In the genomic region with DNA sequence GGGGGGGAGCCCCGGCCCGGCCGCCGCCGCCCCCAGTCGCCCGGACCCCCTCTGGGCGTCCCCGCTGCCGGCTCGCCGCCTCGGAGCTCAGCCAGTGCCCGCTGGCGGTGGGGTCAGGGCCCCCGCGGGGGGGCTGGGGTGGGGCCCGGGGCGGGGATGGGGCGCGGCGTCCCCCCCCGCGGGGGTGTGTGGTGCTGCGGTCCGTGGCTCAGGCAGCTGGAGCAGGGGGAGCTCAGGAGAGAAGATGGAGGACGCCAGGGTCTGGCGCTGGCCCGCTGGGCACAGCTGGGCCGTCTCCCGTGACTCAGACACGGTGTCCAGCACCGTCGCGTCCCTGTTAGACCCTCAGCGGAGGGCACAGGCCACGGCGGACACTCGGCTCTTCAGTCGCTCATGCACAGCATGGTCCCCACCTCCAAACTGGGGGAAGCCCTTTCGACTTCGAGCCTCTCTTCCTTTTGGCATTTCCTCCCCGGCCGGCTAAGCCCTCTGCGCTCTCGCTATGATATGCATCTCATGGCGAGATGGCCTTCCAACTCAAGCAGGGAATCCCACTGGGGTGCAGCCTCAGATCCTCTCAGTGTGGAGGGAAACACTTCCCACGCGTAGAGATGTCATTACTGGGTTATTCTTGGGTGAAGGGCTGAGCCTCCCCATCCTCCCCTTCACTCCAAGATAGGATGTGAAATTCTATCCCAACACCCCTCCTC, we compare ENCODE assay signal across 8 cellular contexts. TPM values are rescaled to one million over a fixed set of nuclear protein-coding genes. Genes with fewer than 3 reads are reported as not detected.
DNase-seq lines count a peak whose midpoint lies in the region; ATAC-seq and TF ChIP-seq lines count a peak whose summit lies in the region.

No MANE protein-coding gene starts in this region.

- intact Hi-C loops in body of pancreas (cut with DNase I): no loop called here
- intact Hi-C loops in sciatic nerve (cut with DNase I): no loop called here

- H3K27ac ChIP-seq in KMS-11: peak overlapping the region; percentile 33; the same call in 1 of the 2 replicates
- H3K27ac ChIP-seq in body of pancreas: peak overlapping the region; percentile 94 to 99 (median 96)
- H3K27ac ChIP-seq in iPS DF 6.9 (ENCODE audit: low read length): no peak overlapping the region

- H3K9me3 ChIP-seq in body of pancreas: no peaks in the 10 kb centered on the region
- no peaks in the 10 kb centered on the region for H3K9me3 ChIP-seq in iPS DF 6.9 (ENCODE audit: control insufficient read depth, insufficient read depth, low read length)

- no peak for TF ChIP-seq CTCF in GM10266 (IDR thresholded peaks at IDR 0.05; ENCODE audit: control insufficient read depth, insufficient read depth, low read depth, missing control alignments)
- peak; percentile 24; the same call in 1 of the 2 replicates for TF ChIP-seq CTCF in KMS-11 (conservative IDR thresholded peaks at IDR 0.05; ENCODE audit: low read depth, low read length)
- TF ChIP-seq CTCF in body of pancreas (IDR thresholded peaks at IDR 0.05): no peak

- H3K4me3 ChIP-seq in KMS-11 (IDR thresholded peaks at IDR 0.05; ENCODE audit: insufficient read depth, low read depth, low read length) (no peak overlapping the region), body of pancreas (peak overlapping the region; percentile 49 to 60), iPS DF 6.9 (ENCODE audit: low read length) (peak overlapping the region; percentile 97; the same call in 1 of the 2 replicates)

- H3K36me3 ChIP-seq in KMS-11 (ENCODE audit: insufficient read depth) (no peaks in the 10 kb centered on the region), body of pancreas (replicated peaks in 1 of 2; ENCODE audit: insufficient read depth in 1 of 2, low read depth in 2 of 2) (no peaks in the 10 kb centered on the region), iPS DF 6.9 (ENCODE audit: control insufficient read depth, insufficient read depth, low read length) (no peaks in the 10 kb centered on the region)

- TF ChIP-seq POLR2A in body of pancreas (IDR thresholded peaks at IDR 0.05): peak; percentile 40 to 84 (median 75)

- 0% methylated on average over 20 to 23 of the region's 49 CpGs for WGBS in body of pancreas, 2 donors
- no CpG with 5 or more reads among the region's 49 CpGs for WGBS in iPS DF 6.9 (ENCODE audit: insufficient coverage, insufficient read length)

- peaks cover 35% of the 10 kb centered on the region for H3K79me2 ChIP-seq in KMS-11 (ENCODE audit: insufficient read depth, low read depth)

- ATAC-seq in GM21825 (IDR thresholded peaks at IDR 0.05; ENCODE audit: unreplicated experiment) (peak; percentile 60), SK-N-SH treated with all-trans-retinoic acid at 6 μM for 48 hours (peak; percentile 68), body of pancreas (peak; percentile 84), sciatic nerve (peak; percentile 79)

- H3K4me1 ChIP-seq in KMS-11 (ENCODE audit: low read depth, poor library complexity, severe bottlenecking) (peaks cover 46% of the 10 kb centered on the region), body of pancreas (peaks cover 48% of the 10 kb centered on the region), iPS DF 6.9 (ENCODE audit: control insufficient read depth, insufficient read depth, low read length) (no peaks in the 10 kb centered on the region)

- peak overlapping the region; percentile 73 for H2AFZ ChIP-seq in KMS-11 (ENCODE audit: low read depth)

- DNase-seq in GM10266 (ENCODE audit: extremely low spot score): peak; percentile 90
- peak; percentile 74 to 76 (median 75) for DNase-seq in body of pancreas
- no peak for DNase-seq in iPS DF 6.9 (ENCODE audit: low read depth, low spot score)
- DNase-seq in sciatic nerve (ENCODE audit: low spot score): no peak
- no peak for DNase-seq in activated CD8-positive, alpha-beta memory T cell treated with anti-CD3 and anti-CD28 coated beads, Interleukin-2, amount 50 U/mL, for 4 hours

- peak overlapping the region; percentile 94 for H3K4me2 ChIP-seq in KMS-11

- H3K9ac ChIP-seq in KMS-11: peak overlapping the region; percentile 52; the same call in 1 of the 2 replicates

- H3K27me3 ChIP-seq in KMS-11 (ENCODE audit: insufficient read depth, low read depth): peaks cover 9% of the 10 kb centered on the region; the same call in 1 of the 2 replicates
- H3K27me3 ChIP-seq in body of pancreas: no peaks in the 10 kb centered on the region
- H3K27me3 ChIP-seq in iPS DF 6.9 (ENCODE audit: control insufficient read depth, insufficient read depth, low read length): no peaks in the 10 kb centered on the region

- no peaks in the 10 kb centered on the region for H4K20me1 ChIP-seq in KMS-11 (ENCODE audit: insufficient read depth)

TF ChIP-seq in SK-N-SH treated with all-trans-retinoic acid at 6 μM for 48 hours, 23 proteins besides CTCF, POLR2A, EP300 and RAD21 (continues in another document):
- TF ChIP-seq PPARA (CRISPR knock-in tag; IDR thresholded peaks at IDR 0.05; ENCODE audit: borderline replicate concordance): no peak
- no peak for TF ChIP-seq ISL1 (CRISPR knock-in tag; IDR thresholded peaks at IDR 0.05)
- TF ChIP-seq, protein P1, sequence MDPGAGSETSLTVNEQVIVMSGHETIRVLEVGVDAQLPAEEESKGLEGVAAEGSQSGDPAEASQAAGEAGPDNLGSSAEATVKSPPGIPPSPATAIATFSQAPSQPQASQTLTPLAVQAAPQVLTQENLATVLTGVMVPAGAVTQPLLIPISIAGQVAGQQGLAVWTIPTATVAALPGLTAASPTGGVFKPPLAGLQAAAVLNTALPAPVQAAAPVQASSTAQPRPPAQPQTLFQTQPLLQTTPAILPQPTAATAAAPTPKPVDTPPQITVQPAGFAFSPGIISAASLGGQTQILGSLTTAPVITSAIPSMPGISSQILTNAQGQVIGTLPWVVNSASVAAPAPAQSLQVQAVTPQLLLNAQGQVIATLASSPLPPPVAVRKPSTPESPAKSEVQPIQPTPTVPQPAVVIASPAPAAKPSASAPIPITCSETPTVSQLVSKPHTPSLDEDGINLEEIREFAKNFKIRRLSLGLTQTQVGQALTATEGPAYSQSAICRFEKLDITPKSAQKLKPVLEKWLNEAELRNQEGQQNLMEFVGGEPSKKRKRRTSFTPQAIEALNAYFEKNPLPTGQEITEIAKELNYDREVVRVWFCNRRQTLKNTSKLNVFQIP (CRISPR knock-in tag; IDR thresholded peaks at IDR 0.05; ENCODE audit: borderline replicate concordance, low read depth): peak; percentile 47; the same call in 1 of the 2 replicates
- TF ChIP-seq, protein P2, sequence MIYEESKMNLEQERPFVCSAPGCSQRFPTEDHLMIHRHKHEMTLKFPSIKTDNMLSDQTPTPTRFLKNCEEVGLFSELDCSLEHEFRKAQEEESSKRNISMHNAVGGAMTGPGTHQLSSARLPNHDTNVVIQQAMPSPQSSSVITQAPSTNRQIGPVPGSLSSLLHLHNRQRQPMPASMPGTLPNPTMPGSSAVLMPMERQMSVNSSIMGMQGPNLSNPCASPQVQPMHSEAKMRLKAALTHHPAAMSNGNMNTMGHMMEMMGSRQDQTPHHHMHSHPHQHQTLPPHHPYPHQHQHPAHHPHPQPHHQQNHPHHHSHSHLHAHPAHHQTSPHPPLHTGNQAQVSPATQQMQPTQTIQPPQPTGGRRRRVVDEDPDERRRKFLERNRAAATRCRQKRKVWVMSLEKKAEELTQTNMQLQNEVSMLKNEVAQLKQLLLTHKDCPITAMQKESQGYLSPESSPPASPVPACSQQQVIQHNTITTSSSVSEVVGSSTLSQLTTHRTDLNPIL (CRISPR knock-in tag; IDR thresholded peaks at IDR 0.05; ENCODE audit: low read depth): peak; percentile 75; the same call in 1 of the 2 replicates
- TF ChIP-seq, protein P3, sequence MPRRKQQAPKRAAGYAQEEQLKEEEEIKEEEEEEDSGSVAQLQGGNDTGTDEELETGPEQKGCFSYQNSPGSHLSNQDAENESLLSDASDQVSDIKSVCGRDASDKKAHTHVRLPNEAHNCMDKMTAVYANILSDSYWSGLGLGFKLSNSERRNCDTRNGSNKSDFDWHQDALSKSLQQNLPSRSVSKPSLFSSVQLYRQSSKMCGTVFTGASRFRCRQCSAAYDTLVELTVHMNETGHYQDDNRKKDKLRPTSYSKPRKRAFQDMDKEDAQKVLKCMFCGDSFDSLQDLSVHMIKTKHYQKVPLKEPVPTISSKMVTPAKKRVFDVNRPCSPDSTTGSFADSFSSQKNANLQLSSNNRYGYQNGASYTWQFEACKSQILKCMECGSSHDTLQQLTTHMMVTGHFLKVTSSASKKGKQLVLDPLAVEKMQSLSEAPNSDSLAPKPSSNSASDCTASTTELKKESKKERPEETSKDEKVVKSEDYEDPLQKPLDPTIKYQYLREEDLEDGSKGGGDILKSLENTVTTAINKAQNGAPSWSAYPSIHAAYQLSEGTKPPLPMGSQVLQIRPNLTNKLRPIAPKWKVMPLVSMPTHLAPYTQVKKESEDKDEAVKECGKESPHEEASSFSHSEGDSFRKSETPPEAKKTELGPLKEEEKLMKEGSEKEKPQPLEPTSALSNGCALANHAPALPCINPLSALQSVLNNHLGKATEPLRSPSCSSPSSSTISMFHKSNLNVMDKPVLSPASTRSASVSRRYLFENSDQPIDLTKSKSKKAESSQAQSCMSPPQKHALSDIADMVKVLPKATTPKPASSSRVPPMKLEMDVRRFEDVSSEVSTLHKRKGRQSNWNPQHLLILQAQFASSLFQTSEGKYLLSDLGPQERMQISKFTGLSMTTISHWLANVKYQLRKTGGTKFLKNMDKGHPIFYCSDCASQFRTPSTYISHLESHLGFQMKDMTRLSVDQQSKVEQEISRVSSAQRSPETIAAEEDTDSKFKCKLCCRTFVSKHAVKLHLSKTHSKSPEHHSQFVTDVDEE (CRISPR knock-in tag; IDR thresholded peaks at IDR 0.05): no peak; the same call in 1 of the 2 replicates
- TF ChIP-seq, protein P4, sequence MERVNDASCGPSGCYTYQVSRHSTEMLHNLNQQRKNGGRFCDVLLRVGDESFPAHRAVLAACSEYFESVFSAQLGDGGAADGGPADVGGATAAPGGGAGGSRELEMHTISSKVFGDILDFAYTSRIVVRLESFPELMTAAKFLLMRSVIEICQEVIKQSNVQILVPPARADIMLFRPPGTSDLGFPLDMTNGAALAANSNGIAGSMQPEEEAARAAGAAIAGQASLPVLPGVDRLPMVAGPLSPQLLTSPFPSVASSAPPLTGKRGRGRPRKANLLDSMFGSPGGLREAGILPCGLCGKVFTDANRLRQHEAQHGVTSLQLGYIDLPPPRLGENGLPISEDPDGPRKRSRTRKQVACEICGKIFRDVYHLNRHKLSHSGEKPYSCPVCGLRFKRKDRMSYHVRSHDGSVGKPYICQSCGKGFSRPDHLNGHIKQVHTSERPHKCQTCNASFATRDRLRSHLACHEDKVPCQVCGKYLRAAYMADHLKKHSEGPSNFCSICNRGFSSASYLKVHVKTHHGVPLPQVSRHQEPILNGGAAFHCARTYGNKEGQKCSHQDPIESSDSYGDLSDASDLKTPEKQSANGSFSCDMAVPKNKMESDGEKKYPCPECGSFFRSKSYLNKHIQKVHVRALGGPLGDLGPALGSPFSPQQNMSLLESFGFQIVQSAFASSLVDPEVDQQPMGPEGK (CRISPR knock-in tag; IDR thresholded peaks at IDR 0.05; ENCODE audit: borderline replicate concordance): peak; percentile 33; the same call in 1 of the 2 replicates
- TF ChIP-seq SNAI2 (CRISPR knock-in tag; IDR thresholded peaks at IDR 0.05): no peak

RNA-seq across cellular contexts. Expression of a gene that starts 0.4 kb away (rescaled TPM):
- 10 to 100 TPM; 14.5 to 39.4 TPM for total RNA-seq in body of pancreas
- 73.8 TPM for total RNA-seq in sciatic nerve

RNA-seq across cellular contexts. Expression of a gene that starts 18.6 kb away (rescaled TPM):
- 100 to 1,000 TPM in 1 of 2 donors, 10 to 100 TPM in 1; 76.0 to 139 TPM for total RNA-seq in body of pancreas
- total RNA-seq in sciatic nerve: 169 TPM

RNA-seq across cellular contexts. Expression of a gene that starts 33.2 kb away (rescaled TPM):
- total RNA-seq in body of pancreas (10 to 100 TPM; 35.8 to 48.1 TPM), sciatic nerve (44.3 TPM)

Comparison
In these comparisons a context has a peak if more than half of its experiments do, and no peak if none do; other contexts are left out.
1. DNase-seq: peak in GM10266 (single experiment) and body of pancreas (4 of 4); none in iPS DF 6.9 (single experiment), sciatic nerve (single experiment) and activated CD8-positive, alpha-beta memory T cell treated with anti-CD3 and anti-CD28 coated beads, Interleukin-2, amount 50 U/mL, for 4 hours (single experiment).
2. Peak in every context shown above with its lines, with median percentiles within 50 percentile points of each other: ATAC-seq.